11 cellular contexts compared by ENCODE assay signal in the genomic region with DNA sequence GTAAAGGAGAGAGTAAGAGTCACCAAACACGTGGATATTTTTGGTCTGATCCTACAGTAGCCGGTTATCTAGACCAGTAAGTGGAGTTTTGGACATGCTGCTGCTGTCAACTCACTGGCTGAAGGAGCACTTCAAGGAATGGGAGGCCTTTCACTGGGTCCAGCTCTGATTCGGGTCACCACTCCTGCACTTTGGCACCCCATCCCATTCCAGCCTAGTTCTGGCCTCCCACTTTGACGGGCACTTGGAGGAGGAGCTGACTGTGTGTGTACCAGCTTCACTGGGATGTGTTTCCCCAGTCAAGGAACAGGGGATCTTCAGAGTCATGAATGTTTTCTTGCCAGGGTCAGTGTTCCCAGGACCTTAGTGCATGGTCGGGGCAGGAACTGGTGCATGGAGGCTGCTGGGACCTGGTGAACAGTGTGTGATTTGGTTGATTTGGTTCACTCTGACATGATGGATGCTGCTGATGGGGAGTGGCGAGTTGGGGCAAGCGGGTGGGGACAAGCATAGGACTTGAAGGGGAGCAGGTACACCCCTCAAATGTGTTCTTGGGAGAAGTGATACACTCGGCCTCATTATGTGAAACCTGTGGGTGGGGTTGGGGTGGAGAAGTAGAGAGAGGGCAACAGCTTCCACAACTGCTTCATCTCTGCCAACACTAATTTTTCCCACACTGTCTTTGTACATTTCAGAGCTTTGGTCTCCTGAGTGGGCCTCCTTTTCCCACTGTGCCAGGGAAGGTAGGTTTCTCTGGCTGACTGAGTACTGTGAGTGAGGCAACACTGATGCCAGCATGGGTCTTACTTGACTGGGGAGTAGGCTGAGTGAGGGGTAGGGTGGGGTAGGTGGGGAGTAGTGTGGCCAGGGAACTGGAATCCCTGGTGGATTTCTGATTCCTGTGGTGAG.
DNase-seq lines count a peak whose midpoint lies in the region; ATAC-seq and TF ChIP-seq lines count a peak whose summit lies in the region.
"Had no signal": no experiment of that assay in that cellular context is flagged by ENCODE, and none has a peak within 500 bp of the region (broad histone marks: within the 10 kb centered on the region; RNA-seq: fewer than 3 reads in every experiment).

No MANE protein-coding gene starts in this region.

- H3K27ac ChIP-seq in RWPE2 (ENCODE audit: poor library complexity, severe bottlenecking), result no peak overlapping the region

- H3K4me1 Mint-ChIP-seq in dendritic cell treated with granulocyte-macrophage colony-stimulating factor and Interleukin-4, amounts not matched to agents 40 ng/mL and 50 ng/mL, for 4 days (ENCODE audit: low read depth), result peaks cover 68% of the 10 kb centered on the region
- peaks cover 90% of the 10 kb centered on the region for H3K4me1 Mint-ChIP-seq in stimulated activated effector memory CD8-positive, alpha-beta T cell treated with anti-CD3 and anti-CD28 coated beads, Interleukin-12 subunit alpha, Interleukin-12 subunit beta, amount 100 ng/mL, for 72 hours

- H3K4me3 Mint-ChIP-seq in dendritic cell treated with granulocyte-macrophage colony-stimulating factor and Interleukin-4, amounts not matched to agents 40 ng/mL and 50 ng/mL, for 4 days, result no peak overlapping the region
- no peak overlapping the region for H3K4me3 Mint-ChIP-seq in stimulated activated effector memory CD8-positive, alpha-beta T cell treated with anti-CD3 and anti-CD28 coated beads, Interleukin-12 subunit alpha, Interleukin-12 subunit beta, amount 100 ng/mL, for 72 hours

- H3K36me3 ChIP-seq in RWPE2 (ENCODE audit: low read depth), result peaks cover 80% of the 10 kb centered on the region

- ATAC-seq in RWPE2 (ENCODE audit: low read depth), result no peak
- ATAC-seq in stimulated activated effector memory CD8-positive, alpha-beta T cell treated with anti-CD3 and anti-CD28 coated beads, Interleukin-12 subunit alpha, Interleukin-12 subunit beta, amount 100 ng/mL, for 72 hours, result no peak

- H3K27me3 ChIP-seq in RWPE2 (ENCODE audit: insufficient read depth, poor library complexity, severe bottlenecking), result no peaks in the 10 kb centered on the region

- no peaks in the 10 kb centered on the region for H3K9me3 Mint-ChIP-seq in dendritic cell treated with granulocyte-macrophage colony-stimulating factor and Interleukin-4, amounts not matched to agents 40 ng/mL and 50 ng/mL, for 4 days
- no peaks in the 10 kb centered on the region for H3K9me3 Mint-ChIP-seq in stimulated activated effector memory CD8-positive, alpha-beta T cell treated with anti-CD3 and anti-CD28 coated beads, Interleukin-12 subunit alpha, Interleukin-12 subunit beta, amount 100 ng/mL, for 72 hours

- H3K27ac Mint-ChIP-seq in dendritic cell treated with granulocyte-macrophage colony-stimulating factor and Interleukin-4, amounts not matched to agents 40 ng/mL and 50 ng/mL, for 4 days, result peak overlapping the region; percentile 57
- peak overlapping the region; percentile 58 for H3K27ac Mint-ChIP-seq in stimulated activated effector memory CD8-positive, alpha-beta T cell treated with anti-CD3 and anti-CD28 coated beads, Interleukin-12 subunit alpha, Interleukin-12 subunit beta, amount 100 ng/mL, for 72 hours

- peaks cover 17% of the 10 kb centered on the region for H3K4me1 ChIP-seq in RWPE2 (ENCODE audit: insufficient read depth, poor library complexity, severe bottlenecking)

- H3K27me3 Mint-ChIP-seq in dendritic cell treated with granulocyte-macrophage colony-stimulating factor and Interleukin-4, amounts not matched to agents 40 ng/mL and 50 ng/mL, for 4 days, result no peaks in the 10 kb centered on the region

- CTCF ChIA-PET in HEK293T (lab: Yijun Ruan, JAX), result interaction anchor here (1.2 kb wide), 1 partner anchor 1095 kb away, joined by 5 read pairs; no protein-coding TSS in a partner anchor

- no peak overlapping the region for H3K4me3 ChIP-seq in RWPE2 (ENCODE audit: severe bottlenecking)

- H3K9me3 ChIP-seq in RWPE2 (ENCODE audit: severe bottlenecking), result no peaks in the 10 kb centered on the region

- TF ChIP-seq CTCF in RWPE2 (IDR thresholded peaks at IDR 0.05; ENCODE audit: poor library complexity, severe bottlenecking), result no peak

- intact Hi-C loops in dendritic cell treated with granulocyte-macrophage colony-stimulating factor and Interleukin-4, amounts not matched to agents 40 ng/mL and 50 ng/mL, for 4 days (cut with micrococcal nuclease), result no loop called here

- H3K36me3 Mint-ChIP-seq in dendritic cell treated with granulocyte-macrophage colony-stimulating factor and Interleukin-4, amounts not matched to agents 40 ng/mL and 50 ng/mL, for 4 days (ENCODE audit: low read depth), result peaks cover 87% of the 10 kb centered on the region
- H3K36me3 Mint-ChIP-seq in stimulated activated effector memory CD8-positive, alpha-beta T cell treated with anti-CD3 and anti-CD28 coated beads, Interleukin-12 subunit alpha, Interleukin-12 subunit beta, amount 100 ng/mL, for 72 hours, result peaks cover 6% of the 10 kb centered on the region

- POLR2A ChIA-PET in HEK293T (lab: Yijun Ruan, JAX), result no interaction called here

- DNase-seq in activated T-cell treated with anti-CD3 and anti-CD28 coated beads, Interleukin-2, amount 50 U/mL, for 48 hours, result peak; percentile 17 to 20
- no peak for DNase-seq in activated T-cell treated with anti-CD3 and anti-CD28 coated beads, Interleukin-2, amount 50 U/mL, for 1 hour
- DNase-seq in RWPE2 (ENCODE audit: low spot score), result peak; percentile 55
- no peak for DNase-seq in stimulated activated effector memory CD8-positive, alpha-beta T cell treated with anti-CD3 and anti-CD28 coated beads, Interleukin-12 subunit alpha, Interleukin-12 subunit beta, amount 100 ng/mL, for 72 hours (ENCODE audit: low spot score in 2 of 2)
- DNase-seq in NCI-H2107 treated with DMSO at 0.1 percent for 48 hours (lab: John Stamatoyannopoulos, UW; ENCODE audit: unreplicated experiment), result no peak
- no peak for DNase-seq in HEK293T (ENCODE audit: extremely low spot score)
- no peak for DNase-seq in activated gamma-delta T cell (lab: John Stamatoyannopoulos, UW)
- DNase-seq: central memory CD4-positive, alpha-beta T cell; KBM-7; NCI-H1694 treated with DMSO at 0.1 percent for 48 hours had no signal

TF ChIP-seq in HEK293T, 16 proteins besides CTCF, POLR2A, EP300 and RAD21:
- TF ChIP-seq FOXM1 (IDR thresholded peaks at IDR 0.05; ENCODE audit: borderline replicate concordance) (no peak), ELF4 (IDR thresholded peaks at IDR 0.05) (no peak), HDGF (IDR thresholded peaks at IDR 0.05; ENCODE audit: borderline replicate concordance) (no peak), BHLHE40 (IDR thresholded peaks at IDR 0.05; ENCODE audit: borderline replicate concordance) (no peak), SUZ12 (IDR thresholded peaks at IDR 0.05) (no peak)
TF ChIP-seq in HEK293T: peak in this region for 0.

Comparison
In these comparisons a context has a peak if more than half of its experiments do, and no peak if none do; other contexts are left out.
1. DNase-seq: peak in activated T-cell treated with anti-CD3 and anti-CD28 coated beads, Interleukin-2, amount 50 U/mL, for 48 hours (2 of 2) and RWPE2 (single experiment); none in activated T-cell treated with anti-CD3 and anti-CD28 coated beads, Interleukin-2, amount 50 U/mL, for 1 hour (single experiment), stimulated activated effector memory CD8-positive, alpha-beta T cell treated with anti-CD3 and anti-CD28 coated beads, Interleukin-12 subunit alpha, Interleukin-12 subunit beta, amount 100 ng/mL, for 72 hours (0 of 2), NCI-H2107 treated with DMSO at 0.1 percent for 48 hours (single experiment), HEK293T (single experiment) and activated gamma-delta T cell (single experiment).